In the genomic region with DNA sequence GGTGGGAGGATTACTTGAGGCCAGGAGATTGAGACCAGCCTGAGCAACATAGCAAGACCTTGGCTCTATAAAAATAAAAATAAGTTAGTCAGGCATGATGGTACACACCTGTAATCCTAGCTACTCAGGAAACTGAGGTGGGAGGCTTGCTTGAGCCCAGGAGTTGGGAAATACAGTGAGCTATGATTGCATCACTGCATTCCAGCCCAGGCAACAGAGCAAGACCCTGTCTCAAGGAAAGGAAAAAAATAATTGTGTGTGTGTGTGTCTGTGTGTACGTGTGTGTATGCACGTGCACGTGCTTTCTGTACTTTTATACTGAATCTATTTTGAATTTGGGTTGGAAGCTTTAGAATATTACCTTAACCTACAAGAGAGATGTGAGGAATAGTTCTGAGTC, we compare ENCODE assay signal across 19 cellular contexts. TPM values are rescaled to one million over a fixed set of nuclear protein-coding genes. Genes with fewer than 3 reads are reported as not detected.
DNase-seq lines count a peak whose midpoint lies in the region; ATAC-seq, FAIRE-seq and TF ChIP-seq lines count a peak whose summit lies in the region.
"Had no signal": no experiment of that assay in that cellular context is flagged by ENCODE, and none has a peak within 500 bp of the region (broad histone marks: within the 10 kb centered on the region; RNA-seq: fewer than 3 reads in every experiment).

No MANE protein-coding gene starts in this region.

- peaks cover 3% of the 10 kb centered on the region for H3K9me3 ChIP-seq in PC-9 (ENCODE audit: insufficient read depth, low read depth)
- H3K9me3 ChIP-seq in trophoblast cell (ENCODE audit: insufficient read depth, low read depth, low read length), result no peaks in the 10 kb centered on the region
- H3K9me3 ChIP-seq: neutrophil, upper lobe of left lung had no signal

- no peaks in the 10 kb centered on the region for H3K36me3 ChIP-seq in PC-9 (ENCODE audit: low read depth)
- no peaks in the 10 kb centered on the region for H3K36me3 ChIP-seq in trophoblast cell (ENCODE audit: control insufficient read depth in 1 of 2, insufficient read depth in 2 of 2, low read length in 2 of 2)
- H3K36me3 ChIP-seq: neutrophil had no signal

- WGBS in trophoblast cell (ENCODE audit: extremely low coverage, insufficient coverage, insufficient read length), result no CpG with 5 or more reads among the region's 3 CpGs

- H4K12ac ChIP-seq in trophoblast cell (ENCODE audit: low read depth, low read length), result no peak overlapping the region

- H3K27ac ChIP-seq in PC-9 (no peak overlapping the region), trophoblast cell (ENCODE audit: low read depth, low read length) (no peak overlapping the region)
- H3K27ac ChIP-seq: neutrophil, upper lobe of left lung had no signal

- no peak overlapping the region for H2BK5ac ChIP-seq in trophoblast cell (ENCODE audit: low read depth, low read length, poor library complexity)

- H4K20me1 ChIP-seq in PC-9 (ENCODE audit: insufficient read depth), result no peaks in the 10 kb centered on the region

- intact Hi-C loops in PC-9 (cut with micrococcal nuclease; ENCODE audit: unreplicated experiment), result no loop called here

- no peaks in the 10 kb centered on the region for H3K79me2 ChIP-seq in PC-9 (ENCODE audit: low read depth)
- no peaks in the 10 kb centered on the region for H3K79me2 ChIP-seq in trophoblast cell (ENCODE audit: control insufficient read depth, insufficient read depth, low read length, poor library complexity)

- H3K14ac ChIP-seq in trophoblast cell (ENCODE audit: low read length), result no peak overlapping the region

- H3K27me3 Mint-ChIP-seq in activated naive CD8-positive, alpha-beta T cell treated with anti-CD3 and anti-CD28 coated beads, Interleukin-2, amount 50 U/mL, for 24 hours, result no peaks in the 10 kb centered on the region
- H3K27me3 Mint-ChIP-seq: activated naive CD8-positive, alpha-beta T cell treated with anti-CD3 and anti-CD28 coated beads, Interleukin-2, amount 10 ng/mL, durations not matched to agents 7 days and 5 days had no signal

- no peak overlapping the region for H4K91ac ChIP-seq in trophoblast cell (ENCODE audit: low read depth, low read length)

- no peak for TF ChIP-seq CTCF in PC-9 (conservative IDR thresholded peaks at IDR 0.05)

- H2BK120ac ChIP-seq in trophoblast cell (ENCODE audit: insufficient read depth, low read length, poor library complexity), result no peak overlapping the region

- no peak overlapping the region for H4K8ac ChIP-seq in trophoblast cell (ENCODE audit: low read depth, low read length)

- H3F3A ChIP-seq in PC-9 (ENCODE audit: insufficient read depth, low read depth), result peaks cover 20% of the 10 kb centered on the region

- no peak for ATAC-seq in activated naive CD8-positive, alpha-beta T cell treated with anti-CD3 and anti-CD28 coated beads, Interleukin-2, amount 50 U/mL, for 24 hours
- ATAC-seq: stimulated activated effector memory CD8-positive, alpha-beta T cell treated with anti-CD3 and anti-CD28 coated beads, Interleukin-12 subunit alpha, Interleukin-12 subunit beta, amount 100 ng/mL, for 72 hours had no signal

- no peaks in the 10 kb centered on the region for H3K79me1 ChIP-seq in trophoblast cell (ENCODE audit: low read length)

- no peak overlapping the region for H3K4ac ChIP-seq in trophoblast cell (ENCODE audit: low read depth, low read length)

- no peaks in the 10 kb centered on the region for H3K9me3 Mint-ChIP-seq in activated naive CD8-positive, alpha-beta T cell treated with anti-CD3 and anti-CD28 coated beads, Interleukin-2, amount 50 U/mL, for 24 hours
- H3K9me3 Mint-ChIP-seq: activated naive CD8-positive, alpha-beta T cell treated with anti-CD3 and anti-CD28 coated beads, Interleukin-2, amount 10 ng/mL, durations not matched to agents 7 days and 5 days; stimulated activated effector memory CD8-positive, alpha-beta T cell treated with anti-CD3 and anti-CD28 coated beads, Interleukin-12 subunit alpha, Interleukin-12 subunit beta, amount 100 ng/mL, for 72 hours had no signal

- peaks cover 35% of the 10 kb centered on the region for H3K4me1 ChIP-seq in PC-9 (replicated peaks; ENCODE audit: insufficient read depth)
- peaks cover 0 to 2% of the 10 kb centered on the region in 2 experiments for H3K4me1 ChIP-seq in trophoblast cell (ENCODE audit: control insufficient read depth in 1 of 2, insufficient read depth in 2 of 2, low read length in 2 of 2)

- H2AK5ac ChIP-seq in trophoblast cell (ENCODE audit: low read length), result no peak overlapping the region

- H2BK12ac ChIP-seq in trophoblast cell (ENCODE audit: low read length), result no peak overlapping the region

- DNase-seq in EL (peak; percentile 41), PC-9 (peak in 1 of 2 experiments; percentile 50), fibroblast of gingiva (ENCODE audit: low read depth) (peak; percentile 14), trophoblast cell (peak; percentile 12 to 58), urothelium cell line (ENCODE audit: low spot score) (no peak), AG08395 (ENCODE audit: low spot score) (no peak)
- no peak for DNase-seq in activated naive CD8-positive, alpha-beta T cell treated with anti-CD3 and anti-CD28 coated beads, Interleukin-2, amount 50 U/mL, for 24 hours
- no peak for DNase-seq in stimulated activated naive CD4-positive, alpha-beta T cell treated with Interleukin-2 at 50 U/mL for 16 hours (lab: John Stamatoyannopoulos, UW)
- DNase-seq: activated CD4-positive, alpha-beta T cell treated with anti-CD3 and anti-CD28 coated beads, Interleukin-2, amount 50 U/mL, for 4 hours; activated naive CD8-positive, alpha-beta T cell treated with anti-CD3 and anti-CD28 coated beads, Interleukin-2, amount 10 ng/mL, durations not matched to agents 7 days and 5 days; activated T-cell treated with anti-CD3 and anti-CD28 coated beads, Interleukin-2, amount 50 U/mL, for 48 hours; cerebellar nuclear complex; head of caudate nucleus; midbrain; NCI-H1417 had no signal

- POLR2A ChIA-PET in PC-9 (lab: Charles Lee; ENCODE audit: unreplicated experiment), result no interaction called here

- no peak overlapping the region for H3K27ac Mint-ChIP-seq in activated naive CD8-positive, alpha-beta T cell treated with anti-CD3 and anti-CD28 coated beads, Interleukin-2, amount 50 U/mL, for 24 hours
- H3K27ac Mint-ChIP-seq: activated naive CD8-positive, alpha-beta T cell treated with anti-CD3 and anti-CD28 coated beads, Interleukin-2, amount 10 ng/mL, durations not matched to agents 7 days and 5 days; stimulated activated effector memory CD8-positive, alpha-beta T cell treated with anti-CD3 and anti-CD28 coated beads, Interleukin-12 subunit alpha, Interleukin-12 subunit beta, amount 100 ng/mL, for 72 hours had no signal

- no peaks in the 10 kb centered on the region for H3K9me2 ChIP-seq in PC-9 (ENCODE audit: insufficient read depth)

- H3K18ac ChIP-seq in trophoblast cell (ENCODE audit: low read length), result no peak overlapping the region

- no TSS peak for BruUV-seq in PC-9 (replicated peaks; lab: Mats Ljungman, UMichigan)

- H3K4me3 Mint-ChIP-seq in activated naive CD8-positive, alpha-beta T cell treated with anti-CD3 and anti-CD28 coated beads, Interleukin-2, amount 50 U/mL, for 24 hours, result no peak overlapping the region
- H3K4me3 Mint-ChIP-seq: activated naive CD8-positive, alpha-beta T cell treated with anti-CD3 and anti-CD28 coated beads, Interleukin-2, amount 10 ng/mL, durations not matched to agents 7 days and 5 days; stimulated activated effector memory CD8-positive, alpha-beta T cell treated with anti-CD3 and anti-CD28 coated beads, Interleukin-12 subunit alpha, Interleukin-12 subunit beta, amount 100 ng/mL, for 72 hours had no signal

- no peak overlapping the region for H3K23ac ChIP-seq in trophoblast cell (ENCODE audit: low read length)

- no peak overlapping the region for H3K9ac ChIP-seq in trophoblast cell (ENCODE audit: low read length)

- H3K4me3 ChIP-seq in PC-9, result no peak overlapping the region
- no peak overlapping the region for H3K4me3 ChIP-seq in trophoblast cell (ENCODE audit: low read depth, low read length)
- H3K4me3 ChIP-seq: upper lobe of left lung had no signal

- no peaks in the 10 kb centered on the region for H3K4me1 Mint-ChIP-seq in activated naive CD8-positive, alpha-beta T cell treated with anti-CD3 and anti-CD28 coated beads, Interleukin-2, amount 50 U/mL, for 24 hours
- H3K4me1 Mint-ChIP-seq: activated naive CD8-positive, alpha-beta T cell treated with anti-CD3 and anti-CD28 coated beads, Interleukin-2, amount 10 ng/mL, durations not matched to agents 7 days and 5 days; stimulated activated effector memory CD8-positive, alpha-beta T cell treated with anti-CD3 and anti-CD28 coated beads, Interleukin-12 subunit alpha, Interleukin-12 subunit beta, amount 100 ng/mL, for 72 hours had no signal

- H3K4me2 ChIP-seq in PC-9 (0 out of 2 replicates have a peak overlapping the region, but pooled peaks have one; percentile 18), trophoblast cell (ENCODE audit: low read length) (no peak overlapping the region)

- H3K27me3 ChIP-seq in PC-9 (ENCODE audit: insufficient read depth, low read depth) (no peaks in the 10 kb centered on the region), trophoblast cell (ENCODE audit: insufficient read depth, low read length) (no peaks in the 10 kb centered on the region)
- H3K27me3 ChIP-seq: neutrophil, upper lobe of left lung had no signal

- peaks cover 3% of the 10 kb centered on the region for H3K36me3 Mint-ChIP-seq in activated naive CD8-positive, alpha-beta T cell treated with anti-CD3 and anti-CD28 coated beads, Interleukin-2, amount 50 U/mL, for 24 hours (ENCODE audit: low read depth)

- CTCF ChIA-PET in PC-9 (lab: Charles Lee), result no interaction called here

- no peak for FAIRE-seq in urothelium cell line (lab: Jason Lieb, UNC)
- FAIRE-seq: islet of Langerhans had no signal

- H2AFZ ChIP-seq in PC-9, result no peak overlapping the region
- no peak overlapping the region for H2AFZ ChIP-seq in trophoblast cell (ENCODE audit: insufficient read depth, low read length, poor library complexity)

RNA-seq across cellular contexts. Expression of a gene that starts 58.9 kb away (rescaled TPM):
- total RNA-seq in PC-9 (2021), result 17.2 and 21.5 TPM in 2 replicates
- 8.9 and 9.2 TPM in 2 replicates for polyA plus RNA-seq in trophoblast cell (2013)

Comparison
In these comparisons a context has a peak if more than half of its experiments do, and no peak if none do; other contexts are left out.
1. DNase-seq: peak in EL (single experiment), fibroblast of gingiva (single experiment) and trophoblast cell (2 of 2); none in urothelium cell line (single experiment), AG08395 (single experiment), activated naive CD8-positive, alpha-beta T cell treated with anti-CD3 and anti-CD28 coated beads, Interleukin-2, amount 50 U/mL, for 24 hours (single experiment) and stimulated activated naive CD4-positive, alpha-beta T cell treated with Interleukin-2 at 50 U/mL for 16 hours (single experiment).